16 cellular contexts compared by ENCODE assay signal in the genomic region with DNA sequence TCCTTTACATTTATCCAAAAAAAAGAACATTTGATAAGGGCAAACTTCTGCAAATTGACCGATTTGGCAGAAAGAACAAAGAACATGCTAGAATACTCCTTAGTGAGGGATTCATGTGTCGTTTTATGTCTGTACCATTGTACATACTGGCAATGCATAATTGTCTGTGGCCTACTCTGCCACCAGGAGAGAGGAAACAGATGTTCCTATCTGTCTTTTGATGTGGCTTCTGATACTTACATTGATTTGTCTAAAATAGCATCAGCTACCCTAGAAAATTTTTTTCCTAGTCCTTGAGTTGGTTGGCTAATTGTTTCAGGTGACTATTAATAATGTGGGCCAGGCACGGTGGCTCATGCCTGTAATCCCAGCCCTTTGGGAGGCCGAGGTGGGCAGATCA.
DNase-seq lines count a peak whose midpoint lies in the region; ATAC-seq, FAIRE-seq and TF ChIP-seq lines count a peak whose summit lies in the region.
"Had no signal": no experiment of that assay in that cellular context is flagged by ENCODE, and none has a peak within 500 bp of the region (broad histone marks: within the 10 kb centered on the region; RNA-seq: fewer than 3 reads in every experiment).

No MANE protein-coding gene starts in this region.

- no peaks in the 10 kb centered on the region for H3K9me3 Mint-ChIP-seq in activated B cell treated with CpG ODN at 0.5 μM for 24 hours
- H3K9me3 Mint-ChIP-seq: H9 had no signal

- no peaks in the 10 kb centered on the region; a peak in 1 of 22 replicates for H4K20me1 ChIP-seq in BLaER1 treated with 17β-estradiol and CSF1 and Interleukin-3, amounts not matched to agents 10 nM and 100 nM
- H4K20me1 ChIP-seq in KMS-11 (ENCODE audit: insufficient read depth), result no peaks in the 10 kb centered on the region

- peaks cover 77% of the 10 kb centered on the region for H3K4me1 Mint-ChIP-seq in activated B cell treated with CpG ODN at 0.5 μM for 24 hours
- H3K4me1 Mint-ChIP-seq: CD4-positive, CD25-positive, alpha-beta regulatory T cell had no signal

- peak overlapping the region; percentile 75 for H3K27ac Mint-ChIP-seq in activated B cell treated with CpG ODN at 0.5 μM for 24 hours
- H3K27ac Mint-ChIP-seq: H9 had no signal

- POLR2A ChIA-PET in activated B cell treated with CpG ODN at 0.5 μM for 24 hours (lab: Charles Lee), result no interaction called here

- no peak for FAIRE-seq in kidney (lab: Jason Lieb, UNC)
- FAIRE-seq: A204.1, GM12891, GM19239 had no signal

- no peaks in the 10 kb centered on the region for H3K27me3 ChIP-seq in BLaER1 treated with 17β-estradiol and CSF1 and Interleukin-3, amounts not matched to agents 10 nM and 100 nM
- H3K27me3 ChIP-seq in KMS-11 (ENCODE audit: insufficient read depth, low read depth) (no peaks in the 10 kb centered on the region), parathyroid adenoma (ENCODE audit: control insufficient read depth, insufficient read depth, low read length) (no peaks in the 10 kb centered on the region)

- no peak for ATAC-seq in activated B cell treated with CpG ODN at 0.5 μM for 24 hours (ENCODE audit: low read depth)

- peaks cover 0 to 38% (median 5%) of the 10 kb centered on the region in 11 experiments; a peak in 11 of 22 replicates for H3K36me3 ChIP-seq in BLaER1 treated with 17β-estradiol and CSF1 and Interleukin-3, amounts not matched to agents 10 nM and 100 nM
- no peaks in the 10 kb centered on the region for H3K36me3 ChIP-seq in KMS-11 (ENCODE audit: insufficient read depth)
- no peaks in the 10 kb centered on the region for H3K36me3 ChIP-seq in parathyroid adenoma (ENCODE audit: control insufficient read depth, insufficient read depth, low read length)
- H3K36me3 ChIP-seq in kidney (ENCODE audit: control insufficient read depth in 1 of 2, insufficient read depth in 2 of 2, low read length in 2 of 2), result no peaks in the 10 kb centered on the region

- H3K4me3 Mint-ChIP-seq in activated B cell treated with CpG ODN at 0.5 μM for 24 hours, result peak overlapping the region; percentile 44
- H3K4me3 Mint-ChIP-seq: CD4-positive, CD25-positive, alpha-beta regulatory T cell; H9 had no signal

- H3K4me3 ChIP-seq in BLaER1 treated with 17β-estradiol and CSF1 and Interleukin-3, amounts not matched to agents 10 nM and 100 nM, result peak overlapping the region in 3 of 10 experiments; percentile 17 to 67 (median 62); a peak in 3 of 20 replicates
- H3K4me3 ChIP-seq in KMS-11 (IDR thresholded peaks at IDR 0.05; ENCODE audit: insufficient read depth, low read depth, low read length), result no peak overlapping the region
- no peak overlapping the region for H3K4me3 ChIP-seq in parathyroid adenoma (ENCODE audit: low read depth, low read length)
- H3K4me3 ChIP-seq in kidney (ENCODE audit: low read length in 2 of 2), result no peak overlapping the region

- intact Hi-C loops in activated B cell treated with CpG ODN at 0.5 μM for 24 hours (cut with micrococcal nuclease) (no loop called here), kidney (cut with DNase I) (no loop called here)

- DNase-seq in activated B cell treated with CpG ODN at 0.5 μM for 24 hours (no peak), epidermal melanocyte (ENCODE audit: insufficient read length, low spot score) (no peak), kidney (no peak), Ammon's horn (ENCODE audit: low spot score) (no peak)
- DNase-seq: Calu3; CD4-positive, CD25-positive, alpha-beta regulatory T cell; DMS 273 treated with DMSO at 0.1 percent for 48 hours; GOT3; H9; IMR-90 had no signal

- H3K4me1 ChIP-seq in BLaER1 treated with 17β-estradiol and CSF1 and Interleukin-3, amounts not matched to agents 10 nM and 100 nM, result peaks cover 16 to 70% (median 54%) of the 10 kb centered on the region in 10 experiments
- H3K4me1 ChIP-seq in KMS-11 (ENCODE audit: low read depth, poor library complexity, severe bottlenecking), result peaks cover 13% of the 10 kb centered on the region
- H3K4me1 ChIP-seq in parathyroid adenoma, result peaks cover 11% of the 10 kb centered on the region
- H3K4me1 ChIP-seq in kidney (ENCODE audit: control insufficient read depth in 1 of 2, insufficient read depth in 1 of 2, low read depth in 1 of 2, low read length in 2 of 2), result no peaks in the 10 kb centered on the region

- H3K4me2 ChIP-seq in BLaER1 treated with 17β-estradiol and CSF1 and Interleukin-3, amounts not matched to agents 10 nM and 100 nM, result peak overlapping the region; percentile 13 to 90 (median 75); a peak in 20 of 22 replicates
- H3K4me2 ChIP-seq in KMS-11 (peak overlapping the region; percentile 6; the same call in 1 of the 2 replicates), parathyroid adenoma (ENCODE audit: low read length) (no peak overlapping the region)

- TF ChIP-seq CTCF in KMS-11 (conservative IDR thresholded peaks at IDR 0.05; ENCODE audit: low read depth, low read length) (no peak), activated B cell treated with CpG ODN at 0.5 μM for 24 hours (IDR thresholded peaks at IDR 0.05) (no peak), parathyroid adenoma (IDR thresholded peaks at IDR 0.05) (no peak), kidney (IDR thresholded peaks at IDR 0.05; ENCODE audit: borderline replicate concordance, extremely low read depth, insufficient read depth) (no peak)

- peak overlapping the region in 7 of 11 experiments; percentile 38 to 71 (median 66); a peak in 13 of 22 replicates for H3K27ac ChIP-seq in BLaER1 treated with 17β-estradiol and CSF1 and Interleukin-3, amounts not matched to agents 10 nM and 100 nM
- H3K27ac ChIP-seq in KMS-11, result no peak overlapping the region
- no peak overlapping the region for H3K27ac ChIP-seq in parathyroid adenoma
- no peak overlapping the region for H3K27ac ChIP-seq in kidney (ENCODE audit: low read depth in 2 of 2, low read length in 2 of 2)

- peak overlapping the region in 4 of 11 experiments; percentile 12 to 50 (median 34); a peak in 6 of 22 replicates for H3K9ac ChIP-seq in BLaER1 treated with 17β-estradiol and CSF1 and Interleukin-3, amounts not matched to agents 10 nM and 100 nM
- H3K9ac ChIP-seq in KMS-11 (no peak overlapping the region), parathyroid adenoma (no peak overlapping the region), kidney (ENCODE audit: low read length in 2 of 2) (no peak overlapping the region)

- H2AFZ ChIP-seq in KMS-11 (ENCODE audit: low read depth) (no peak overlapping the region), parathyroid adenoma (peak overlapping the region; percentile 4)

- CTCF ChIA-PET in activated B cell treated with CpG ODN at 0.5 μM for 24 hours (lab: Charles Lee), result no interaction called here

- H3K27me3 Mint-ChIP-seq in activated B cell treated with CpG ODN at 0.5 μM for 24 hours, result no peaks in the 10 kb centered on the region
- H3K27me3 Mint-ChIP-seq: CD4-positive, CD25-positive, alpha-beta regulatory T cell had no signal

- H3K9me3 ChIP-seq in BLaER1 treated with 17β-estradiol and CSF1 and Interleukin-3, amounts not matched to agents 10 nM and 100 nM (replicated peaks in 1 of 11), result peaks cover 0 to 47% (median 23%) of the 10 kb centered on the region in 11 experiments; a peak in 17 of 22 replicates
- H3K9me3 ChIP-seq in parathyroid adenoma (ENCODE audit: control insufficient read depth, low read length) (no peaks in the 10 kb centered on the region), kidney (ENCODE audit: control insufficient read depth in 1 of 2, low read length in 2 of 2) (no peaks in the 10 kb centered on the region)

- no peaks in the 10 kb centered on the region for H3K79me2 ChIP-seq in KMS-11 (ENCODE audit: insufficient read depth, low read depth)
- no peaks in the 10 kb centered on the region for H3K79me2 ChIP-seq in parathyroid adenoma

- H3K36me3 Mint-ChIP-seq in activated B cell treated with CpG ODN at 0.5 μM for 24 hours (ENCODE audit: low read depth), result peaks cover 25% of the 10 kb centered on the region
- H3K36me3 Mint-ChIP-seq: CD4-positive, CD25-positive, alpha-beta regulatory T cell had no signal

Comparison
In these comparisons a context has a peak if more than half of its experiments do, and no peak if none do; other contexts are left out.
1. H3K27ac ChIP-seq: peak in BLaER1 treated with 17β-estradiol and CSF1 and Interleukin-3, amounts not matched to agents 10 nM and 100 nM (7 of 11); none in KMS-11 (single experiment), parathyroid adenoma (single experiment) and kidney (0 of 2).